In genomic region chr2:97965146-97965545, GRCh38 we compare ENCODE assay signal across 21 cellular contexts. TPM values are rescaled to one million over a fixed set of nuclear protein-coding genes. Genes with fewer than 3 reads are reported as not detected.
A peak's percentile ranks its signal among the peaks of the same experiment; 100 is the strongest.
DNase-seq lines count a peak whose midpoint lies in the region; ATAC-seq and TF ChIP-seq lines count a peak whose summit lies in the region.
"Had no signal": no experiment of that assay in that cellular context is flagged by ENCODE, and none has a peak within 500 bp of the region (broad histone marks: within the 10 kb centered on the region; RNA-seq: fewer than 3 reads in every experiment).

No MANE protein-coding gene starts in this region.

- H3K27me3 ChIP-seq in endodermal cell (ENCODE audit: control insufficient read depth, insufficient read depth, low read length, poor library complexity, severe bottlenecking) (no peaks in the 10 kb centered on the region), transverse colon (no peaks in the 10 kb centered on the region), dorsolateral prefrontal cortex (no peaks in the 10 kb centered on the region)
- H3K27me3 ChIP-seq: BE2C, SJSA1 had no signal

- no peak overlapping the region for H3K27ac ChIP-seq in endodermal cell (ENCODE audit: low read depth, low read length)
- H3K27ac ChIP-seq in transverse colon = peak overlapping the region; percentile 67 to 84 (median 80)
- no peak overlapping the region for H3K27ac ChIP-seq in dorsolateral prefrontal cortex
- H3K27ac ChIP-seq: A549, SJSA1 had no signal

- TF ChIP-seq POLR2A in transverse colon (IDR thresholded peaks at IDR 0.05) = no peak

- H3K4me3 Mint-ChIP-seq in IgD-negative memory B cell = peak overlapping the region in 1 of 4 donors; percentile 76
- H3K4me3 Mint-ChIP-seq in endodermal cell = no peak overlapping the region
- H3K4me3 Mint-ChIP-seq in naive B cell = peak overlapping the region in 1 of 8 donors; percentile 65
- no peak overlapping the region for H3K4me3 Mint-ChIP-seq in natural killer cell

- H3K9ac ChIP-seq in endodermal cell (ENCODE audit: extremely low read depth, low read length, poor library complexity, severe bottlenecking) = no peak overlapping the region

- H3K4me3 ChIP-seq in endodermal cell (ENCODE audit: low read length) = no peak overlapping the region
- H3K4me3 ChIP-seq in transverse colon = peak overlapping the region in 3 of 4 donors; percentile 5 to 29 (median 16)
- no peak overlapping the region for H3K4me3 ChIP-seq in dorsolateral prefrontal cortex
- H3K4me3 ChIP-seq: A549, K562, SJSA1 had no signal

- H3K9me3 Mint-ChIP-seq in IgD-negative memory B cell = no peaks in the 10 kb centered on the region
- H3K9me3 Mint-ChIP-seq in endodermal cell = no peaks in the 10 kb centered on the region
- peaks cover 0 to 11% (median 0%) of the 10 kb centered on the region in 7 donors for H3K9me3 Mint-ChIP-seq in naive B cell
- H3K9me3 Mint-ChIP-seq in natural killer cell = no peaks in the 10 kb centered on the region

- H3K9me3 ChIP-seq in endodermal cell (ENCODE audit: control insufficient read depth, low read length) (no peaks in the 10 kb centered on the region), transverse colon (no peaks in the 10 kb centered on the region)
- H3K9me3 ChIP-seq: A549, BE2C, SJSA1 had no signal

- H3K36me3 ChIP-seq in endodermal cell (ENCODE audit: control insufficient read depth, insufficient read depth, low read length) (no peaks in the 10 kb centered on the region), transverse colon (no peaks in the 10 kb centered on the region)
- H3K36me3 ChIP-seq: BE2C, SJSA1 had no signal

- H3K4me1 Mint-ChIP-seq in IgD-negative memory B cell (peaks cover 60 to 76% (median 74%) of the 10 kb centered on the region in 3 donors), endodermal cell (peaks cover 32% of the 10 kb centered on the region), naive B cell (peaks cover 63 to 91% (median 72%) of the 10 kb centered on the region in 3 donors), natural killer cell (peaks cover 75 to 77% of the 10 kb centered on the region in 2 donors)

- intact Hi-C loops in transverse colon (cut with DNase I; ENCODE audit: low total_unique reads) (no loop called here), dorsolateral prefrontal cortex (cut with DNase I) (no loop called here), natural killer cell (cut with micrococcal nuclease) (no loop called here)

- ATAC-seq in naive B cell (ENCODE audit: low read depth in 2 of 2) = no peak
- no peak for ATAC-seq in natural killer cell
- ATAC-seq: A549, K562, Right ventricle myocardium inferior had no signal

- H3K36me3 Mint-ChIP-seq in IgD-negative memory B cell = peaks cover 5% of the 10 kb centered on the region
- H3K36me3 Mint-ChIP-seq in endodermal cell (ENCODE audit: low read depth) = peaks cover 1% of the 10 kb centered on the region
- H3K36me3 Mint-ChIP-seq in naive B cell = peaks cover 0 to 13% of the 10 kb centered on the region in 2 donors
- no peaks in the 10 kb centered on the region for H3K36me3 Mint-ChIP-seq in natural killer cell

- H3K27me3 Mint-ChIP-seq in IgD-negative memory B cell (no peaks in the 10 kb centered on the region), endodermal cell (ENCODE audit: insufficient read depth) (no peaks in the 10 kb centered on the region), naive B cell (no peaks in the 10 kb centered on the region), natural killer cell (ENCODE audit: low read depth in 2 of 2) (no peaks in the 10 kb centered on the region)

- in situ Hi-C loops in transverse colon (cut with MboI; ENCODE audit: low pct_ligation_motif_present in 1 of 4, low pct_unique_long_range_greater_than_20kb in 1 of 4, low sequenced_read_pairs in 3 of 4) = no loop called here

- H3K27ac Mint-ChIP-seq in IgD-negative memory B cell = peak overlapping the region in 2 of 3 donors; percentile 8 to 65
- H3K27ac Mint-ChIP-seq in endodermal cell = peak overlapping the region; percentile 7
- H3K27ac Mint-ChIP-seq in naive B cell = peak overlapping the region; percentile 7 to 85 (median 64)
- H3K27ac Mint-ChIP-seq in natural killer cell = no peak overlapping the region

- WGBS in endodermal cell (ENCODE audit: insufficient coverage in 1 of 2, insufficient read length in 1 of 2), 2 experiments = 93 to 94% methylated on average over 8 to 12 of the region's 12 CpGs
- 45 to 59% methylated on average over 12 of the region's 12 CpGs for WGBS in transverse colon (ENCODE audit: low coverage in 1 of 2), 2 donors

- DNase-seq in endodermal cell = no peak
- DNase-seq in naive B cell = no peak
- peak; percentile 52 for DNase-seq in transverse colon
- DNase-seq in dorsolateral prefrontal cortex = no peak
- no peak for DNase-seq in HUDEP-2 (lab: John Stamatoyannopoulos, UW; ENCODE audit: unreplicated experiment in 76 of 76)
- DNase-seq in natural killer cell = no peak
- no peak for DNase-seq in kidney tubule cell (ENCODE audit: low spot score)
- DNase-seq: BE2C, DMS79 treated with DMSO at 0.1 percent for 48 hours, MM.1S, NCI-H1048, NCI-H1417 treated with DMSO at 0.1 percent for 48 hours, NCI-H187, NCI-H446 treated with DMSO at 0.1 percent for 48 hours, NCI-H526 treated with DMSO at 0.1 percent for 48 hours, OCI-M1 had no signal

- TF ChIP-seq CTCF in endodermal cell (conservative IDR thresholded peaks at IDR 0.05) = no peak
- TF ChIP-seq CTCF in transverse colon (IDR thresholded peaks at IDR 0.05) = no peak
- TF ChIP-seq CTCF in dorsolateral prefrontal cortex (IDR thresholded peaks at IDR 0.05 in 54 of 56, conservative IDR thresholded peaks at IDR 0.05 in 2 of 56; ENCODE audit: low read depth in 1 of 56, partially characterized antibody in 56 of 56) = no peak
- no peak for TF ChIP-seq CTCF in natural killer cell (IDR thresholded peaks at IDR 0.05)

- TF ChIP-seq EP300 in transverse colon (IDR thresholded peaks at IDR 0.05; ENCODE audit: low read depth) = no peak

- H3K4me1 ChIP-seq in endodermal cell (ENCODE audit: control insufficient read depth, insufficient read depth, low read length) = no peaks in the 10 kb centered on the region
- H3K4me1 ChIP-seq in transverse colon = peaks cover 22 to 86% (median 50%) of the 10 kb centered on the region in 4 donors
- H3K4me1 ChIP-seq: BE2C had no signal

RNA-seq across cellular contexts. Expression of gene TMEM131, which starts 30.6 kb away (rescaled TPM):
- 24.9 TPM for polyA plus RNA-seq in IgD-negative memory B cell
- 10 to 100 TPM; 39.0 to 43.0 TPM for total RNA-seq in endodermal cell
- 30.6 TPM for polyA plus RNA-seq in endodermal cell (2013, experiment 1 of 2)
- polyA plus RNA-seq in endodermal cell (2013, experiment 2 of 2) = 28.4 TPM
- polyA plus RNA-seq in naive B cell (ENCODE audit: low read depth in 6 of 6) = 10 to 100 TPM; 13.4 to 32.9 (median 19.1) TPM
- total RNA-seq in transverse colon = 10 to 100 TPM; 78.4 to 86.4 (median 80.5) TPM
- total RNA-seq in dorsolateral prefrontal cortex = 10 to 100 TPM; 31.4 to 58.3 (median 45.6) TPM
- total RNA-seq in natural killer cell = 10 to 100 TPM; 44.8 to 72.1 (median 67.1) TPM

Comparison
In these comparisons a context has a peak if more than half of its experiments do, and no peak if none do; other contexts are left out.
1. H3K27ac Mint-ChIP-seq: peak in IgD-negative memory B cell (2 of 3), endodermal cell (single experiment) and naive B cell (6 of 6); none in natural killer cell (0 of 2).
2. H3K27ac ChIP-seq: peak in transverse colon (4 of 4); none in endodermal cell (single experiment) and dorsolateral prefrontal cortex (0 of 59).
3. H3K4me3 ChIP-seq: peak in transverse colon (3 of 4); none in endodermal cell (single experiment) and dorsolateral prefrontal cortex (0 of 59).